Comparison of ENCODE assay signal across 28 cellular contexts in the genomic region with DNA sequence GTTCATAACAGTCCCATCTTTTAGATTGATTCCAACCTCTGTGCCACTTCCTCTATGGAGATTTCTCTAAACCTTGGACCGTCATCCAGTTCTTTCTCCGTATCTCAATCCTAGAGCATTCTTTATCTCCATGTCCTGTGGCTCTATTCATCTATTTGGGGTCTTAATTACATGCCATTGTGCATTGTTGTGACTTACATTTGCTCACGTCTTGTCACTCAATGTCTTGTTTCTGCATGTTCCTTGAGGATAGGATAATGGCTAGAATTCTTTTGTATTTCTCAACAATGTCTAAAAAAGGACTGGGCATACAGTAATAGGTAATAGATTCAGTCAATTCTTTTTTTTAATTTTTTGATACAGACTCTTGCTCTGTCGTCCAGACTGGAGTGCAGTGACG.
"Had no signal": no experiment of that assay in that cellular context is flagged by ENCODE, and none has a peak within 500 bp of the region (broad histone marks: within the 10 kb centered on the region; RNA-seq: fewer than 3 reads in every experiment).

No MANE protein-coding gene starts in this region.

- H3K36me3 Mint-ChIP-seq: activated naive CD8-positive, alpha-beta T cell had no signal

- H3K27me3 ChIP-seq: brain microvascular endothelial cell, esophagus muscularis mucosa, gastroesophageal sphincter, heart right ventricle had no signal

- H3K27ac Mint-ChIP-seq: activated CD8-positive, alpha-beta T cell treated with anti-CD3 and anti-CD28 coated beads for 36 hours; activated naive CD8-positive, alpha-beta T cell; activated T-helper 17 cell treated with anti-CD3 and anti-CD28 coated beads, Interleukin-2, amount 50 U/mL, for 72 hours; dendritic cell treated with granulocyte-macrophage colony-stimulating factor and Interleukin-4, amounts not matched to agents 40 ng/mL and 50 ng/mL, for 4 days had no signal

- H3K9me3 Mint-ChIP-seq: activated CD8-positive, alpha-beta T cell treated with anti-CD3 and anti-CD28 coated beads for 36 hours; activated T-cell treated with anti-CD3 and anti-CD28 coated beads, Interleukin-2, amount 50 U/mL, for 4 hours; activated T-helper 17 cell treated with anti-CD3 and anti-CD28 coated beads, Interleukin-2, amount 50 U/mL, for 72 hours; central memory CD8-positive, alpha-beta T cell; dendritic cell treated with granulocyte-macrophage colony-stimulating factor and Interleukin-4, amounts not matched to agents 40 ng/mL and 50 ng/mL, for 4 days; effector memory CD8-positive, alpha-beta T cell had no signal

- H3K4me3 Mint-ChIP-seq: activated CD8-positive, alpha-beta T cell treated with anti-CD3 and anti-CD28 coated beads for 36 hours; activated naive CD8-positive, alpha-beta T cell; activated T-cell treated with anti-CD3 and anti-CD28 coated beads, Interleukin-2, amount 50 U/mL, for 4 hours; activated T-helper 17 cell treated with anti-CD3 and anti-CD28 coated beads, Interleukin-2, amount 50 U/mL, for 72 hours; central memory CD8-positive, alpha-beta T cell; dendritic cell treated with granulocyte-macrophage colony-stimulating factor and Interleukin-4, amounts not matched to agents 40 ng/mL and 50 ng/mL, for 4 days; effector memory CD8-positive, alpha-beta T cell had no signal

- H3K36me3 ChIP-seq: brain microvascular endothelial cell, heart right ventricle had no signal

- DNase-seq: activated CD4-positive, alpha-beta T cell treated with anti-CD3 and anti-CD28 coated beads for 48 hours; activated CD4-positive, alpha-beta T cell treated with anti-CD3 and anti-CD28 coated beads, Interleukin-2, amount 50 U/mL, for 1 hour; activated CD4-positive, alpha-beta T cell treated with anti-CD3 and anti-CD28 coated beads, Interleukin-2, amount 50 U/mL, for 48 hours; activated CD4-positive, CD25-positive, alpha-beta regulatory T cell; activated CD8-positive, alpha-beta memory T cell treated with anti-CD3 and anti-CD28 coated beads for 24 hours; activated CD8-positive, alpha-beta T cell treated with anti-CD3 and anti-CD28 coated beads for 36 hours; activated effector memory CD4-positive, alpha-beta T cell treated with Interleukin-2 at 50 U/mL for 16 hours; activated gamma-delta T cell treated with Interleukin-2 at 50 U/mL for 16 hours; activated naive CD4-positive, alpha-beta T cell treated with anti-CD3 and anti-CD28 coated beads, Interleukin-2, amount 50 U/mL, for 16 hours; activated naive CD4-positive, alpha-beta T cell treated with Interleukin-2 at 50 U/mL for 16 hours; activated T-cell treated with anti-CD3 and anti-CD28 coated beads, Interleukin-2, amount 50 U/mL, for 4 hours; amniotic stem cell; anterior cingulate cortex; brain microvascular endothelial cell; effector CD4-positive, alpha-beta T cell; effector memory CD8-positive, alpha-beta T cell; erythroblast; foreskin melanocyte; heart right ventricle; T-helper 1 cell; T-helper 2 cell had no signal

- H3K27me3 Mint-ChIP-seq: activated CD8-positive, alpha-beta T cell treated with anti-CD3 and anti-CD28 coated beads for 36 hours; activated naive CD8-positive, alpha-beta T cell; activated T-helper 17 cell treated with anti-CD3 and anti-CD28 coated beads, Interleukin-2, amount 50 U/mL, for 72 hours; central memory CD8-positive, alpha-beta T cell; dendritic cell treated with granulocyte-macrophage colony-stimulating factor and Interleukin-4, amounts not matched to agents 40 ng/mL and 50 ng/mL, for 4 days; effector memory CD8-positive, alpha-beta T cell had no signal

- H3K4me3 ChIP-seq: coronary artery, esophagus muscularis mucosa, gastroesophageal sphincter, heart right ventricle had no signal

- H3K4me1 ChIP-seq: esophagus muscularis mucosa, gastroesophageal sphincter had no signal

- H3K9me3 ChIP-seq: esophagus muscularis mucosa, gastroesophageal sphincter, heart right ventricle had no signal

- ATAC-seq: activated CD8-positive, alpha-beta T cell treated with anti-CD3 and anti-CD28 coated beads for 36 hours; activated T-cell treated with anti-CD3 and anti-CD28 coated beads, Interleukin-2, amount 50 U/mL, for 4 hours; activated T-helper 17 cell treated with anti-CD3 and anti-CD28 coated beads, Interleukin-2, amount 50 U/mL, for 72 hours; effector memory CD8-positive, alpha-beta T cell; gastroesophageal sphincter; heart right ventricle had no signal

- H3K27ac ChIP-seq: brain microvascular endothelial cell, coronary artery, esophagus muscularis mucosa, gastroesophageal sphincter, heart right ventricle had no signal
